In the genomic region with DNA sequence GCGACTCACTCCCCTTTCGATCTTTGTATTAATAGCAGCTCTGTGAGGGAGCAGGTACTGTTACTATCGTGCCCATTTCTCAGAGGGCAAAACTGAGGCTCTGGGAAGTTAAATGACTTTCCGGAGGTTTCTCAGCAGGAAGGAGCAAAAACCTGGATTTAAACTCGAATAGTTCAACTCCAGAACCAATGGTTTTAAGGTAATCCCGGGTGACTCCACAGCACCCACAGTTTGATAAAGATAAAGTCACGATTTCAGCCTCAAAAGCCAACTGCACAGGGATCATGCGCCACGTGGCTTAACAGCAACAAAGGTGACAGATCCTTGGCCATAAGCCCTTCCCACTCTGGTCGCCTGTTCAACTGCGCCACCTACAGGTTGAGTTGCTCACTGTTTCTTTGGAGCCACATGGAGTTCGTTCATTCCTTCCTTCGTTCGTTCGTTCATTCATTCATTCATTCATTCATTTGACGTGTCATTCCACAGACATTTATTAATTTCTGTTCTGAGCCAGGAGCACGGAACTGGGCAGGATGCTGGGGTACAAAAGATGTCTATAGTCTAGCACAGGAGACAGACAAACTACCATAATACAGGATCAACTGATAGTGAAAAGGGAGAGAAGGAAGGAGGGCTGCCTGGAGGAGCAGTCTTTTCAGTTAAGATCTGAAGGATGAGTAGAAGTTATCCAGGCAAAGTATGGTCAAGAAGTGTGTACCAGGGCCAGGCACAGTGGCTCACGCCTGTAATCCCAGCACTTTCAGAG, we compare ENCODE assay signal across 1 cellular context.
A peak's percentile ranks its signal among the peaks of the same experiment; 100 is the strongest.
TF ChIP-seq lines count a peak whose summit lies in the region.

No MANE protein-coding gene starts in this region.

TF ChIP-seq in HepG2, 621 proteins besides CTCF, POLR2A, EP300 and RAD21 (continued from another document and continues in another):
- no peak for TF ChIP-seq FOXJ3 (CRISPR knock-in tag; IDR thresholded peaks at IDR 0.05; ENCODE audit: borderline replicate concordance)
- TF ChIP-seq EHMT2 (IDR thresholded peaks at IDR 0.05; ENCODE audit: borderline replicate concordance, low read depth, low read length): peak; percentile 80; the same call in 1 of the 2 replicates
- no peak for TF ChIP-seq ZNF557 (CRISPR knock-in tag; IDR thresholded peaks at IDR 0.05)
- 0 out of 2 replicates have a peak, but pooled peaks have one; percentile 35 for TF ChIP-seq HOXA5 (CRISPR knock-in tag; IDR thresholded peaks at IDR 0.05)
- TF ChIP-seq ZFY (CRISPR knock-in tag; IDR thresholded peaks at IDR 0.05): peak; percentile 24; the same call in 1 of the 2 replicates
- no peak for TF ChIP-seq BCL6 (CRISPR knock-in tag; IDR thresholded peaks at IDR 0.05)
- no peak for TF ChIP-seq GFI1 (CRISPR knock-in tag; IDR thresholded peaks at IDR 0.05; ENCODE audit: borderline replicate concordance)
- TF ChIP-seq, protein P1, sequence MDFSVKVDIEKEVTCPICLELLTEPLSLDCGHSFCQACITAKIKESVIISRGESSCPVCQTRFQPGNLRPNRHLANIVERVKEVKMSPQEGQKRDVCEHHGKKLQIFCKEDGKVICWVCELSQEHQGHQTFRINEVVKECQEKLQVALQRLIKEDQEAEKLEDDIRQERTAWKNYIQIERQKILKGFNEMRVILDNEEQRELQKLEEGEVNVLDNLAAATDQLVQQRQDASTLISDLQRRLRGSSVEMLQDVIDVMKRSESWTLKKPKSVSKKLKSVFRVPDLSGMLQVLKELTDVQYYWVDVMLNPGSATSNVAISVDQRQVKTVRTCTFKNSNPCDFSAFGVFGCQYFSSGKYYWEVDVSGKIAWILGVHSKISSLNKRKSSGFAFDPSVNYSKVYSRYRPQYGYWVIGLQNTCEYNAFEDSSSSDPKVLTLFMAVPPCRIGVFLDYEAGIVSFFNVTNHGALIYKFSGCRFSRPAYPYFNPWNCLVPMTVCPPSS (IDR thresholded peaks at IDR 0.05): no peak
- TF ChIP-seq, protein P2, sequence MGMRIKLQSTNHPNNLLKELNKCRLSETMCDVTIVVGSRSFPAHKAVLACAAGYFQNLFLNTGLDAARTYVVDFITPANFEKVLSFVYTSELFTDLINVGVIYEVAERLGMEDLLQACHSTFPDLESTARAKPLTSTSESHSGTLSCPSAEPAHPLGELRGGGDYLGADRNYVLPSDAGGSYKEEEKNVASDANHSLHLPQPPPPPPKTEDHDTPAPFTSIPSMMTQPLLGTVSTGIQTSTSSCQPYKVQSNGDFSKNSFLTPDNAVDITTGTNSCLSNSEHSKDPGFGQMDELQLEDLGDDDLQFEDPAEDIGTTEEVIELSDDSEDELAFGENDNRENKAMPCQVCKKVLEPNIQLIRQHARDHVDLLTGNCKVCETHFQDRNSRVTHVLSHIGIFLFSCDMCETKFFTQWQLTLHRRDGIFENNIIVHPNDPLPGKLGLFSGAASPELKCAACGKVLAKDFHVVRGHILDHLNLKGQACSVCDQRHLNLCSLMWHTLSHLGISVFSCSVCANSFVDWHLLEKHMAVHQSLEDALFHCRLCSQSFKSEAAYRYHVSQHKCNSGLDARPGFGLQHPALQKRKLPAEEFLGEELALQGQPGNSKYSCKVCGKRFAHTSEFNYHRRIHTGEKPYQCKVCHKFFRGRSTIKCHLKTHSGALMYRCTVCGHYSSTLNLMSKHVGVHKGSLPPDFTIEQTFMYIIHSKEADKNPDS (CRISPR knock-in tag; IDR thresholded peaks at IDR 0.05): no peak
- TF ChIP-seq, protein P3, sequence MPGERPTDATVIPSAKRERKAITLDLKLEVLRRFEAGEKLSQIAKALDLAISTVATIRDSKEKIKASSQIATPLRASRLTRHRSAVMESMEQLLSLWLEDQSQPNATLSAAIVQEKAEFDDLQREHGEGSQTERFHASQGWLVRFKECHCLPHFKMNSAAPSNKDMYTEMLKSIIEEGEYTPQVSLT (CRISPR knock-in tag; IDR thresholded peaks at IDR 0.05; ENCODE audit: borderline replicate concordance, low read depth): no peak
- TF ChIP-seq XBP1 (CRISPR knock-in tag; IDR thresholded peaks at IDR 0.05): 0 out of 2 replicates have a peak, but pooled peaks have one; percentile 73
- peak; percentile 93 for TF ChIP-seq RNF2 (conservative IDR thresholded peaks at IDR 0.05; ENCODE audit: low read depth)
- no peak for TF ChIP-seq NPAS2 (CRISPR knock-in tag; IDR thresholded peaks at IDR 0.05; ENCODE audit: borderline replicate concordance)
- TF ChIP-seq, protein P4, sequence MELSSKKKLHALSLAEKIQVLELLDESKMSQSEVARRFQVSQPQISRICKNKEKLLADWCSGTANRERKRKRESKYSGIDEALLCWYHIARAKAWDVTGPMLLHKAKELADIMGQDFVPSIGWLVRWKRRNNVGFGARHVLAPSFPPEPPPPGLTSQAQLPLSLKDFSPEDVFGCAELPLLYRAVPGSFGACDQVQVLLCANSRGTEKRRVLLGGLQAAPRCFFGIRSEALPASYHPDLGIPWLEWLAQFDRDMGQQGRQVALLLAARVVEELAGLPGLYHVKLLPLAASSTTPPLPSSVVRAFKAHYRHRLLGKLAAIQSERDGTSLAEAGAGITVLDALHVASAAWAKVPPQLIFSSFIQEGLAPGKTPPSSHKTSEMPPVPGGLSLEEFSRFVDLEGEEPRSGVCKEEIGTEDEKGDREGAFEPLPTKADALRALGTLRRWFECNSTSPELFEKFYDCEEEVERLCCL (CRISPR knock-in tag; IDR thresholded peaks at IDR 0.05; ENCODE audit: borderline replicate concordance): no peak
- TF ChIP-seq, protein P5, sequence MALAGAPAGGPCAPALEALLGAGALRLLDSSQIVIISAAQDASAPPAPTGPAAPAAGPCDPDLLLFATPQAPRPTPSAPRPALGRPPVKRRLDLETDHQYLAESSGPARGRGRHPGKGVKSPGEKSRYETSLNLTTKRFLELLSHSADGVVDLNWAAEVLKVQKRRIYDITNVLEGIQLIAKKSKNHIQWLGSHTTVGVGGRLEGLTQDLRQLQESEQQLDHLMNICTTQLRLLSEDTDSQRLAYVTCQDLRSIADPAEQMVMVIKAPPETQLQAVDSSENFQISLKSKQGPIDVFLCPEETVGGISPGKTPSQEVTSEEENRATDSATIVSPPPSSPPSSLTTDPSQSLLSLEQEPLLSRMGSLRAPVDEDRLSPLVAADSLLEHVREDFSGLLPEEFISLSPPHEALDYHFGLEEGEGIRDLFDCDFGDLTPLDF (CRISPR knock-in tag; IDR thresholded peaks at IDR 0.05): no peak
- TF ChIP-seq ZNF383 (CRISPR knock-in tag; IDR thresholded peaks at IDR 0.05; ENCODE audit: borderline replicate concordance): no peak
- TF ChIP-seq SMAD9 (CRISPR knock-in tag; IDR thresholded peaks at IDR 0.05): no peak
- no peak for TF ChIP-seq RBM39 (IDR thresholded peaks at IDR 0.05; ENCODE audit: low read depth, low read length, poor library complexity, severe bottlenecking)
- TF ChIP-seq MXI1 (IDR thresholded peaks at IDR 0.05; ENCODE audit: borderline replicate concordance, low read depth, low read length): peak; percentile 87; the same call in 2 of the 3 replicates
- no peak for TF ChIP-seq ZNF556 (CRISPR knock-in tag; IDR thresholded peaks at IDR 0.05; ENCODE audit: borderline replicate concordance)
- TF ChIP-seq, protein P6, sequence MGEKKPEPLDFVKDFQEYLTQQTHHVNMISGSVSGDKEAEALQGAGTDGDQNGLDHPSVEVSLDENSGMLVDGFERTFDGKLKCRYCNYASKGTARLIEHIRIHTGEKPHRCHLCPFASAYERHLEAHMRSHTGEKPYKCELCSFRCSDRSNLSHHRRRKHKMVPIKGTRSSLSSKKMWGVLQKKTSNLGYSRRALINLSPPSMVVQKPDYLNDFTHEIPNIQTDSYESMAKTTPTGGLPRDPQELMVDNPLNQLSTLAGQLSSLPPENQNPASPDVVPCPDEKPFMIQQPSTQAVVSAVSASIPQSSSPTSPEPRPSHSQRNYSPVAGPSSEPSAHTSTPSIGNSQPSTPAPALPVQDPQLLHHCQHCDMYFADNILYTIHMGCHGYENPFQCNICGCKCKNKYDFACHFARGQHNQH (CRISPR knock-in tag; IDR thresholded peaks at IDR 0.05): 0 out of 2 replicates have a peak, but pooled peaks have one; percentile 21
- no peak for TF ChIP-seq HNRNPK (IDR thresholded peaks at IDR 0.05; ENCODE audit: low read depth, low read length, poor library complexity, severe bottlenecking)
- no peak for TF ChIP-seq ZNF143 (CRISPR knock-in tag; IDR thresholded peaks at IDR 0.05)
- TF ChIP-seq, protein P7, sequence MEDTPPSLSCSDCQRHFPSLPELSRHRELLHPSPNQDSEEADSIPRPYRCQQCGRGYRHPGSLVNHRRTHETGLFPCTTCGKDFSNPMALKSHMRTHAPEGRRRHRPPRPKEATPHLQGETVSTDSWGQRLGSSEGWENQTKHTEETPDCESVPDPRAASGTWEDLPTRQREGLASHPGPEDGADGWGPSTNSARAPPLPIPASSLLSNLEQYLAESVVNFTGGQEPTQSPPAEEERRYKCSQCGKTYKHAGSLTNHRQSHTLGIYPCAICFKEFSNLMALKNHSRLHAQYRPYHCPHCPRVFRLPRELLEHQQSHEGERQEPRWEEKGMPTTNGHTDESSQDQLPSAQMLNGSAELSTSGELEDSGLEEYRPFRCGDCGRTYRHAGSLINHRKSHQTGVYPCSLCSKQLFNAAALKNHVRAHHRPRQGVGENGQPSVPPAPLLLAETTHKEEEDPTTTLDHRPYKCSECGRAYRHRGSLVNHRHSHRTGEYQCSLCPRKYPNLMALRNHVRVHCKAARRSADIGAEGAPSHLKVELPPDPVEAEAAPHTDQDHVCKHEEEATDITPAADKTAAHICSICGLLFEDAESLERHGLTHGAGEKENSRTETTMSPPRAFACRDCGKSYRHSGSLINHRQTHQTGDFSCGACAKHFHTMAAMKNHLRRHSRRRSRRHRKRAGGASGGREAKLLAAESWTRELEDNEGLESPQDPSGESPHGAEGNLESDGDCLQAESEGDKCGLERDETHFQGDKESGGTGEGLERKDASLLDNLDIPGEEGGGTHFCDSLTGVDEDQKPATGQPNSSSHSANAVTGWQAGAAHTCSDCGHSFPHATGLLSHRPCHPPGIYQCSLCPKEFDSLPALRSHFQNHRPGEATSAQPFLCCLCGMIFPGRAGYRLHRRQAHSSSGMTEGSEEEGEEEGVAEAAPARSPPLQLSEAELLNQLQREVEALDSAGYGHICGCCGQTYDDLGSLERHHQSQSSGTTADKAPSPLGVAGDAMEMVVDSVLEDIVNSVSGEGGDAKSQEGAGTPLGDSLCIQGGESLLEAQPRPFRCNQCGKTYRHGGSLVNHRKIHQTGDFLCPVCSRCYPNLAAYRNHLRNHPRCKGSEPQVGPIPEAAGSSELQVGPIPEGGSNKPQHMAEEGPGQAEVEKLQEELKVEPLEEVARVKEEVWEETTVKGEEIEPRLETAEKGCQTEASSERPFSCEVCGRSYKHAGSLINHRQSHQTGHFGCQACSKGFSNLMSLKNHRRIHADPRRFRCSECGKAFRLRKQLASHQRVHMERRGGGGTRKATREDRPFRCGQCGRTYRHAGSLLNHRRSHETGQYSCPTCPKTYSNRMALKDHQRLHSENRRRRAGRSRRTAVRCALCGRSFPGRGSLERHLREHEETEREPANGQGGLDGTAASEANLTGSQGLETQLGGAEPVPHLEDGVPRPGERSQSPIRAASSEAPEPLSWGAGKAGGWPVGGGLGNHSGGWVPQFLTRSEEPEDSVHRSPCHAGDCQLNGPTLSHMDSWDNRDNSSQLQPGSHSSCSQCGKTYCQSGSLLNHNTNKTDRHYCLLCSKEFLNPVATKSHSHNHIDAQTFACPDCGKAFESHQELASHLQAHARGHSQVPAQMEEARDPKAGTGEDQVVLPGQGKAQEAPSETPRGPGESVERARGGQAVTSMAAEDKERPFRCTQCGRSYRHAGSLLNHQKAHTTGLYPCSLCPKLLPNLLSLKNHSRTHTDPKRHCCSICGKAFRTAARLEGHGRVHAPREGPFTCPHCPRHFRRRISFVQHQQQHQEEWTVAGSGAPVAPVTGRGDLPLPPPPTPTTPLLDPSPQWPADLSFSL (CRISPR knock-in tag; IDR thresholded peaks at IDR 0.05): no peak
- TF ChIP-seq SALL1 (CRISPR knock-in tag; IDR thresholded peaks at IDR 0.05): peak; percentile 67
- no peak for TF ChIP-seq MATR3 (CRISPR knock-in tag; IDR thresholded peaks at IDR 0.05)
- TF ChIP-seq, protein P8, sequence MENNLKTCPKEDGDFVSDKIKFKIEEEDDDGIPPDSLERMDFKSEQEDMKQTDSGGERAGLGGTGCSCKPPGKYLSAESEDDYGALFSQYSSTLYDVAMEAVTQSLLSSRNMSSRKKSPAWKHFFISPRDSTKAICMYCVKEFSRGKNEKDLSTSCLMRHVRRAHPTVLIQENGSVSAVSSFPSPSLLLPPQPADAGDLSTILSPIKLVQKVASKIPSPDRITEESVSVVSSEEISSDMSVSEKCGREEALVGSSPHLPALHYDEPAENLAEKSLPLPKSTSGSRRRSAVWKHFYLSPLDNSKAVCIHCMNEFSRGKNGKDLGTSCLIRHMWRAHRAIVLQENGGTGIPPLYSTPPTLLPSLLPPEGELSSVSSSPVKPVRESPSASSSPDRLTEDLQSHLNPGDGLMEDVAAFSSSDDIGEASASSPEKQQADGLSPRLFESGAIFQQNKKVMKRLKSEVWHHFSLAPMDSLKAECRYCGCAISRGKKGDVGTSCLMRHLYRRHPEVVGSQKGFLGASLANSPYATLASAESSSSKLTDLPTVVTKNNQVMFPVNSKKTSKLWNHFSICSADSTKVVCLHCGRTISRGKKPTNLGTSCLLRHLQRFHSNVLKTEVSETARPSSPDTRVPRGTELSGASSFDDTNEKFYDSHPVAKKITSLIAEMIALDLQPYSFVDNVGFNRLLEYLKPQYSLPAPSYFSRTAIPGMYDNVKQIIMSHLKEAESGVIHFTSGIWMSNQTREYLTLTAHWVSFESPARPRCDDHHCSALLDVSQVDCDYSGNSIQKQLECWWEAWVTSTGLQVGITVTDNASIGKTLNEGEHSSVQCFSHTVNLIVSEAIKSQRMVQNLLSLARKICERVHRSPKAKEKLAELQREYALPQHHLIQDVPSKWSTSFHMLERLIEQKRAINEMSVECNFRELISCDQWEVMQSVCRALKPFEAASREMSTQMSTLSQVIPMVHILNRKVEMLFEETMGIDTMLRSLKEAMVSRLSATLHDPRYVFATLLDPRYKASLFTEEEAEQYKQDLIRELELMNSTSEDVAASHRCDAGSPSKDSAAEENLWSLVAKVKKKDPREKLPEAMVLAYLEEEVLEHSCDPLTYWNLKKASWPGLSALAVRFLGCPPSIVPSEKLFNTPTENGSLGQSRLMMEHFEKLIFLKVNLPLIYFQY (CRISPR knock-in tag; IDR thresholded peaks at IDR 0.05; ENCODE audit: borderline replicate concordance): 0 out of 2 replicates have a peak, but pooled peaks have one; percentile 46
- TF ChIP-seq MYNN (CRISPR knock-in tag; IDR thresholded peaks at IDR 0.05; ENCODE audit: low read depth): no peak; the same call in 1 of the 2 replicates
- TF ChIP-seq ZMYM2 (CRISPR knock-in tag; IDR thresholded peaks at IDR 0.05): no peak
- no peak for TF ChIP-seq SAFB2 (CRISPR knock-in tag; IDR thresholded peaks at IDR 0.05; ENCODE audit: borderline replicate concordance, low read depth)
- TF ChIP-seq THAP11 (CRISPR knock-in tag; IDR thresholded peaks at IDR 0.05): peak; percentile 48
- no peak for TF ChIP-seq THYN1 (CRISPR knock-in tag; IDR thresholded peaks at IDR 0.05; ENCODE audit: borderline replicate concordance, low read depth)
- peak; percentile 82; the same call in 1 of the 2 replicates for TF ChIP-seq ZIK1 (CRISPR knock-in tag; IDR thresholded peaks at IDR 0.05; ENCODE audit: borderline replicate concordance, low read depth)
- no peak for TF ChIP-seq ZNF354B (CRISPR knock-in tag; IDR thresholded peaks at IDR 0.05)
- TF ChIP-seq, protein P9, sequence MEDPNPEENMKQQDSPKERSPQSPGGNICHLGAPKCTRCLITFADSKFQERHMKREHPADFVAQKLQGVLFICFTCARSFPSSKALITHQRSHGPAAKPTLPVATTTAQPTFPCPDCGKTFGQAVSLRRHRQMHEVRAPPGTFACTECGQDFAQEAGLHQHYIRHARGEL (CRISPR knock-in tag; IDR thresholded peaks at IDR 0.05): no peak
- peak; percentile 13 for TF ChIP-seq TEAD3 (CRISPR knock-in tag; optimal IDR thresholded peaks at IDR 0.05; ENCODE audit: borderline replicate concordance)
